ENCODE assay signal across 18 cellular contexts in the genomic region with DNA sequence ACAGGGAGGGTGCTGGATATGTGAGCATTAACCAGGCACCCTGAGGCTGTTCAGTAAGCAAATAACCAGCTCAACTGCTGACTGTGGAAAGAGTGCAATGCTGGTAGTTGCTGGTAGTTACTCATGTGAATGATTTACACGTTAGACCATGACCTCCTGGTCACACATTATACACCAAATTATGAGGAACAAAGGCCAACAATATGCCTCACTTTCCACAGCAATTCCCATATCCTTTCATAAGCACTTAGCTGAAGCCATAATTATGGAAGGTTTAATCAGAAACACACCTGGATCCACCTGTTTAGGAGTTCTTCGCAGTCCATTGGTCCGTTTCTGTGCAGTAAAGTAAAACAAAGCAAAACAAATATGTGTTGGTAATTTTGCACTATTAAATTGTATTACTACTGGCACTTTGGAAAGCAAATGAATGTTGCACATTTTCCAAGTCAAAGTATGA.
A peak's percentile ranks its signal among the peaks of the same experiment; 100 is the strongest.
DNase-seq lines count a peak whose midpoint lies in the region; ATAC-seq and TF ChIP-seq lines count a peak whose summit lies in the region.
"Had no signal": no experiment of that assay in that cellular context is flagged by ENCODE, and none has a peak within 500 bp of the region (broad histone marks: within the 10 kb centered on the region; RNA-seq: fewer than 3 reads in every experiment).

No MANE protein-coding gene starts in this region.

- no peaks in the 10 kb centered on the region for H3K27me3 Mint-ChIP-seq in endodermal cell (ENCODE audit: insufficient read depth)
- H3K27me3 Mint-ChIP-seq: progenitor cell of endocrine pancreas; stimulated activated memory B cell treated with anti-CD40 and anti-IgM and Interleukin-4, amounts not matched to agents 10 μg/mL and 1 μg/mL and 100 μg/mL, for 72 hours had no signal

- no peaks in the 10 kb centered on the region for H3K9me2 ChIP-seq in GM23248 (ENCODE audit: insufficient read depth)

- H4K20me1 ChIP-seq in GM23248 (ENCODE audit: insufficient read depth), result no peaks in the 10 kb centered on the region

- no peak overlapping the region for H2AFZ ChIP-seq in GM23248

- H3K27ac ChIP-seq in GM23248, result no peak overlapping the region; the same call in 1 of the 2 replicates
- H3K27ac ChIP-seq in endodermal cell (ENCODE audit: low read depth, low read length), result no peak overlapping the region
- H3K27ac ChIP-seq in muscle layer of colon (ENCODE audit: low read depth, low read length), result peak overlapping the region; percentile 67
- H3K27ac ChIP-seq in upper lobe of right lung, result no peak overlapping the region
- H3K27ac ChIP-seq: dorsolateral prefrontal cortex had no signal

- H3K9me3 ChIP-seq in GM23248 (ENCODE audit: low read depth) (no peaks in the 10 kb centered on the region), endodermal cell (ENCODE audit: control insufficient read depth, low read length) (no peaks in the 10 kb centered on the region), muscle layer of colon (ENCODE audit: low read length) (no peaks in the 10 kb centered on the region), upper lobe of right lung (no peaks in the 10 kb centered on the region)

- no peaks in the 10 kb centered on the region for H3K27me3 ChIP-seq in GM23248 (replicated peaks; ENCODE audit: insufficient read depth)
- no peaks in the 10 kb centered on the region for H3K27me3 ChIP-seq in endodermal cell (ENCODE audit: control insufficient read depth, insufficient read depth, low read length, poor library complexity, severe bottlenecking)
- no peaks in the 10 kb centered on the region for H3K27me3 ChIP-seq in muscle layer of colon (ENCODE audit: control insufficient read depth in 1 of 2, insufficient read depth in 2 of 2, low read length in 2 of 2)
- H3K27me3 ChIP-seq in upper lobe of right lung, result no peaks in the 10 kb centered on the region
- H3K27me3 ChIP-seq: dorsolateral prefrontal cortex had no signal

- H3K4me1 ChIP-seq in GM23248 (ENCODE audit: insufficient read depth), result peaks cover 14% of the 10 kb centered on the region
- H3K4me1 ChIP-seq in endodermal cell (ENCODE audit: control insufficient read depth, insufficient read depth, low read length), result peaks cover 13% of the 10 kb centered on the region
- peaks cover 35% of the 10 kb centered on the region for H3K4me1 ChIP-seq in muscle layer of colon (ENCODE audit: insufficient read depth, low read length)
- no peaks in the 10 kb centered on the region for H3K4me1 ChIP-seq in upper lobe of right lung

- 45 to 51% methylated on average over 3 of the region's 3 CpGs for WGBS in GM23248 (ENCODE audit: low coverage in 1 of 2, low lambda C conversion rate in 2 of 2, missing lambda C conversion rate in 2 of 2), 2 experiments
- WGBS in endodermal cell (ENCODE audit: insufficient coverage in 1 of 2, insufficient read length in 1 of 2), 2 experiments, result 89 to 100% methylated on average over 2 to 3 of the region's 3 CpGs

- no peaks in the 10 kb centered on the region for H3K9me3 Mint-ChIP-seq in endodermal cell
- H3K9me3 Mint-ChIP-seq: activated T-cell treated with anti-CD3 and anti-CD28 coated beads, Interleukin-2, amount 50 U/mL, for 72 hours; stimulated activated memory B cell treated with anti-CD40 and anti-IgM and Interleukin-4, amounts not matched to agents 10 μg/mL and 1 μg/mL and 100 μg/mL, for 72 hours had no signal

- H3K4me3 Mint-ChIP-seq in endodermal cell, result no peak overlapping the region
- H3K4me3 Mint-ChIP-seq: activated T-cell treated with anti-CD3 and anti-CD28 coated beads, Interleukin-2, amount 50 U/mL, for 72 hours; stimulated activated memory B cell treated with anti-CD40 and anti-IgM and Interleukin-4, amounts not matched to agents 10 μg/mL and 1 μg/mL and 100 μg/mL, for 72 hours had no signal

- no peaks in the 10 kb centered on the region for H3K36me3 Mint-ChIP-seq in endodermal cell (ENCODE audit: low read depth)
- H3K36me3 Mint-ChIP-seq: stimulated activated memory B cell treated with anti-CD40 and anti-IgM and Interleukin-4, amounts not matched to agents 10 μg/mL and 1 μg/mL and 100 μg/mL, for 72 hours had no signal

- DNase-seq in GM23248 (peak; percentile 36), NCI-H526 treated with DMSO at 0.1 percent for 48 hours (lab: John Stamatoyannopoulos, UW) (peak; percentile 71), endodermal cell (no peak), upper lobe of right lung (no peak)
- DNase-seq: activated CD4-positive, CD25-positive, alpha-beta regulatory T cell treated with anti-CD3 and anti-CD28 coated beads, Interleukin-2, amount 50 U/mL, for 72 hours; activated T-cell treated with anti-CD3 and anti-CD28 coated beads, Interleukin-2, amount 50 U/mL, for 72 hours; AML-193; amniotic stem cell; dorsolateral prefrontal cortex; EL; HCEC 1CT; stimulated activated CD4-positive, alpha-beta T cell treated with anti-CD3 and anti-CD28 coated beads, Interleukin-4, amount 100 ng/mL, for 1 hour had no signal

- TF ChIP-seq CTCF in endodermal cell (conservative IDR thresholded peaks at IDR 0.05) (no peak), upper lobe of right lung (IDR thresholded peaks at IDR 0.05) (no peak)

- H3F3A ChIP-seq in GM23248 (ENCODE audit: insufficient read depth), result no peaks in the 10 kb centered on the region; the same call in 1 of the 2 replicates

- peak overlapping the region; percentile 35 for H3K27ac Mint-ChIP-seq in endodermal cell
- H3K27ac Mint-ChIP-seq: activated T-cell treated with anti-CD3 and anti-CD28 coated beads, Interleukin-2, amount 50 U/mL, for 72 hours; progenitor cell of endocrine pancreas; stimulated activated memory B cell treated with anti-CD40 and anti-IgM and Interleukin-4, amounts not matched to agents 10 μg/mL and 1 μg/mL and 100 μg/mL, for 72 hours had no signal

- in situ Hi-C loops in GM23248 (cut with MboI), result no loop called here

- H3K36me3 ChIP-seq in GM23248 (ENCODE audit: low read depth) (no peaks in the 10 kb centered on the region), endodermal cell (ENCODE audit: control insufficient read depth, insufficient read depth, low read length) (no peaks in the 10 kb centered on the region), muscle layer of colon (ENCODE audit: insufficient read depth, low read length) (no peaks in the 10 kb centered on the region), upper lobe of right lung (no peaks in the 10 kb centered on the region)

- no peak for ATAC-seq in GM21360 (IDR thresholded peaks at IDR 0.05; ENCODE audit: unreplicated experiment)
- no peak for ATAC-seq in GM19328 (IDR thresholded peaks at IDR 0.05; ENCODE audit: unreplicated experiment)
- no peak for ATAC-seq in GM18873 (IDR thresholded peaks at IDR 0.05; ENCODE audit: low FRiP score, unreplicated experiment)
- no peak for ATAC-seq in upper lobe of right lung
- ATAC-seq: activated T-cell treated with anti-CD3 and anti-CD28 coated beads, Interleukin-2, amount 50 U/mL, for 72 hours; stimulated activated memory B cell treated with anti-CD40 and anti-IgM and Interleukin-4, amounts not matched to agents 10 μg/mL and 1 μg/mL and 100 μg/mL, for 72 hours had no signal

- H3K4me3 ChIP-seq in GM23248, result no peak overlapping the region
- no peak overlapping the region for H3K4me3 ChIP-seq in endodermal cell (ENCODE audit: low read length)
- H3K4me3 ChIP-seq in muscle layer of colon (ENCODE audit: low read depth in 1 of 2, low read length in 2 of 2), result peak overlapping the region in 1 of 2 donors; percentile 11
- no peak overlapping the region for H3K4me3 ChIP-seq in upper lobe of right lung
- H3K4me3 ChIP-seq: dorsolateral prefrontal cortex had no signal

- intact Hi-C loops in upper lobe of right lung (cut with DNase I), result no loop called here

- no peaks in the 10 kb centered on the region for H3K79me2 ChIP-seq in GM23248 (ENCODE audit: insufficient read depth)

- H3K4me1 Mint-ChIP-seq in endodermal cell, result peaks cover 52% of the 10 kb centered on the region
- H3K4me1 Mint-ChIP-seq: stimulated activated memory B cell treated with anti-CD40 and anti-IgM and Interleukin-4, amounts not matched to agents 10 μg/mL and 1 μg/mL and 100 μg/mL, for 72 hours had no signal

- H3K9ac ChIP-seq in GM23248 (no peak overlapping the region), endodermal cell (ENCODE audit: extremely low read depth, low read length, poor library complexity, severe bottlenecking) (no peak overlapping the region), muscle layer of colon (ENCODE audit: low read length) (no peak overlapping the region)

- peak overlapping the region; percentile 31 for H3K4me2 ChIP-seq in GM23248 (ENCODE audit: unreplicated experiment)

Comparison
In these comparisons a context has a peak if more than half of its experiments do, and no peak if none do; other contexts are left out.
1. DNase-seq: peak in GM23248 (single experiment) and NCI-H526 treated with DMSO at 0.1 percent for 48 hours (single experiment); none in endodermal cell (single experiment) and upper lobe of right lung (single experiment).